8 cellular contexts compared by ENCODE assay signal in the genomic region with DNA sequence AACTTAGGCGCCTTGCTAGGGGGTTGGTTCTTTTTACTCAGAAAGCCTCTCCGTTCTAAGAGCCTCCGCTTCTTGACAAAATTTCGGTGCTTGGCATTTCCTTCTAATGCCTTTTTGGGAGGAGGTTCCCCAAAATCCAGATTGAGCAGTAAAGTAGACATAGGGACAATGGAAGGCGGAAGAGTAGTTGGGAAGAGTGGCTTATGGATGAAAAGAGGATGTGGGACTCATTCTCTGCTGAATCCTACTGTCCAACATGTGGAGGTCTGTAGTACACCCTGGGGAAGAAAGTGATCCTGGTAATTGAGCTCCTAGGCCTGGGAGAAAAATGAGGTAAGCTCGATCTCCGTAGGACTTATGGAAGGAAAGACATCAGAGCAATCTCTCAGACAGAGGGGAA. TPM values are rescaled to one million over a fixed set of nuclear protein-coding genes. Genes with fewer than 3 reads are reported as not detected.
DNase-seq lines count a peak whose midpoint lies in the region; ATAC-seq and TF ChIP-seq lines count a peak whose summit lies in the region.

No MANE protein-coding gene starts in this region.

- H3K9me2 ChIP-seq in Loucy (replicated peaks; ENCODE audit: low read depth, low read length) = no peaks in the 10 kb centered on the region
- H3K9me2 ChIP-seq in neural cell (ENCODE audit: insufficient read depth, low read length) = no peaks in the 10 kb centered on the region

- H3K4me3 ChIP-seq in BJ (ENCODE audit: low read depth, low read length) (peak overlapping the region; percentile 89), Loucy (ENCODE audit: low read length, poor library complexity, severe bottlenecking) (peak overlapping the region; percentile 95), neural cell (ENCODE audit: low read length) (peak overlapping the region; percentile 91)
- peak overlapping the region; percentile 90 for H3K4me3 ChIP-seq in effector memory CD4-positive, alpha-beta T cell (ENCODE audit: insufficient read depth, low read depth, low read length, poor library complexity, severe bottlenecking)

- peaks cover 9% of the 10 kb centered on the region for H3K36me3 ChIP-seq in BJ (ENCODE audit: control insufficient read depth, insufficient read depth, low read length)
- H3K36me3 ChIP-seq in Loucy (ENCODE audit: insufficient read depth, low read length) = peaks cover 21% of the 10 kb centered on the region; the same call in 1 of the 2 replicates
- H3K36me3 ChIP-seq in effector memory CD4-positive, alpha-beta T cell (ENCODE audit: control insufficient read depth, insufficient read depth, low read length) = peaks cover 22% of the 10 kb centered on the region
- peaks cover 9% of the 10 kb centered on the region for H3K36me3 ChIP-seq in neural cell (ENCODE audit: insufficient read depth, low read length)

- CTCF ChIA-PET in BJ (lab: Yijun Ruan, JAX) = interaction anchor here (0.6 to 41.7 kb wide), 21 partner anchors 14 to 201 kb away, joined by 3 to 1556 read pairs (median 15); a partner anchor contains a TSS

- peaks cover 47% of the 10 kb centered on the region for H3K4me1 ChIP-seq in Loucy (ENCODE audit: insufficient read depth, low read length, poor library complexity, severe bottlenecking)
- H3K4me1 ChIP-seq in effector memory CD4-positive, alpha-beta T cell (ENCODE audit: control insufficient read depth, insufficient read depth, low read length, poor library complexity, severe bottlenecking) = peaks cover 37% of the 10 kb centered on the region

- H3K27me3 ChIP-seq in BJ (ENCODE audit: control insufficient read depth, insufficient read depth, low read length) (no peaks in the 10 kb centered on the region), Loucy (ENCODE audit: insufficient read depth, low read length, poor library complexity, severe bottlenecking) (no peaks in the 10 kb centered on the region), neural cell (ENCODE audit: insufficient read depth, low read depth, low read length) (no peaks in the 10 kb centered on the region)
- H3K27me3 ChIP-seq in effector memory CD4-positive, alpha-beta T cell (replicated peaks; ENCODE audit: control insufficient read depth, insufficient read depth, low read length, poor library complexity, severe bottlenecking) = no peaks in the 10 kb centered on the region

- H3F3A ChIP-seq in Loucy (ENCODE audit: low read depth) (no peaks in the 10 kb centered on the region), neural cell (ENCODE audit: insufficient read depth, low read length, poor library complexity, severe bottlenecking) (no peaks in the 10 kb centered on the region)

- peak overlapping the region; percentile 96 for H3K27ac ChIP-seq in effector memory CD4-positive, alpha-beta T cell (ENCODE audit: insufficient read depth, low read length, poor library complexity, severe bottlenecking)
- H3K27ac ChIP-seq in neural cell (ENCODE audit: low read length) = peak overlapping the region; percentile 97

- ATAC-seq in HG02852 (IDR thresholded peaks at IDR 0.05; ENCODE audit: unreplicated experiment) = no peak

- no peak for DNase-seq in BJ (ENCODE audit: low read depth)
- DNase-seq in effector memory CD4-positive, alpha-beta T cell = no peak
- DNase-seq in stimulated activated naive CD4-positive, alpha-beta T cell treated with Interleukin-2 at 50 U/mL for 16 hours (lab: John Stamatoyannopoulos, UW) = no peak
- DNase-seq in activated CD4-positive, alpha-beta T cell treated with anti-CD3 and anti-CD28 coated beads, Interleukin-2, amount 50 U/mL, for 1 hour = no peak
- no peak for DNase-seq in activated CD4-positive, alpha-beta T cell treated with anti-CD3 and anti-CD28 coated beads for 4 hours

- peak overlapping the region; percentile 100 for H3K4me2 ChIP-seq in Loucy (ENCODE audit: low read depth, low read length, poor library complexity, severe bottlenecking)
- peak overlapping the region; percentile 98 for H3K4me2 ChIP-seq in neural cell (ENCODE audit: low read length)

- peaks cover 47% of the 10 kb centered on the region for H4K20me1 ChIP-seq in Loucy (ENCODE audit: insufficient read depth, low read length, poor library complexity, severe bottlenecking)
- peaks cover 8% of the 10 kb centered on the region for H4K20me1 ChIP-seq in neural cell (ENCODE audit: insufficient read depth)

- peak overlapping the region; percentile 94 for H3K9ac ChIP-seq in Loucy (ENCODE audit: low read depth, low read length, poor library complexity, severe bottlenecking)
- H3K9ac ChIP-seq in neural cell (ENCODE audit: low read length) = peak overlapping the region; percentile 96

- POLR2A ChIA-PET in BJ (lab: Charles Lee) = interaction anchor here (1.1 kb wide), 1 partner anchor 73 kb away, joined by 3 read pairs; no protein-coding TSS in a partner anchor

- no peaks in the 10 kb centered on the region for H3K9me3 ChIP-seq in Loucy (ENCODE audit: insufficient read depth, low read depth, low read length)
- no peaks in the 10 kb centered on the region for H3K9me3 ChIP-seq in effector memory CD4-positive, alpha-beta T cell (ENCODE audit: control insufficient read depth, low read length)
- no peaks in the 10 kb centered on the region for H3K9me3 ChIP-seq in neural cell (ENCODE audit: low read length)

- TF ChIP-seq CTCF in BJ (IDR thresholded peaks at IDR 0.05; ENCODE audit: insufficient read depth, low read depth, low read length) = no peak
- no peak for TF ChIP-seq CTCF in Loucy (conservative IDR thresholded peaks at IDR 0.05; ENCODE audit: low read length)
- no peak for TF ChIP-seq CTCF in neural cell (IDR thresholded peaks at IDR 0.05; ENCODE audit: poor library complexity, severe bottlenecking)

- TF ChIP-seq RAD21 in neural cell (conservative IDR thresholded peaks at IDR 0.05) = no peak

- H3K79me2 ChIP-seq in Loucy (ENCODE audit: insufficient read depth, low read length) (peaks cover 68% of the 10 kb centered on the region), neural cell (replicated peaks; ENCODE audit: insufficient read depth, low read length) (peaks cover 39% of the 10 kb centered on the region)

- no peak for TF ChIP-seq EP300 in neural cell (conservative IDR thresholded peaks at IDR 0.05; ENCODE audit: poor library complexity, severe bottlenecking)

- no peak overlapping the region for H2AFZ ChIP-seq in Loucy (ENCODE audit: low read length)
- no peak overlapping the region for H2AFZ ChIP-seq in neural cell (ENCODE audit: low read depth, low read length)

TF ChIP-seq in neural cell, 6 proteins besides CTCF, POLR2A, EP300 and RAD21:
- TF ChIP-seq, protein P1, sequence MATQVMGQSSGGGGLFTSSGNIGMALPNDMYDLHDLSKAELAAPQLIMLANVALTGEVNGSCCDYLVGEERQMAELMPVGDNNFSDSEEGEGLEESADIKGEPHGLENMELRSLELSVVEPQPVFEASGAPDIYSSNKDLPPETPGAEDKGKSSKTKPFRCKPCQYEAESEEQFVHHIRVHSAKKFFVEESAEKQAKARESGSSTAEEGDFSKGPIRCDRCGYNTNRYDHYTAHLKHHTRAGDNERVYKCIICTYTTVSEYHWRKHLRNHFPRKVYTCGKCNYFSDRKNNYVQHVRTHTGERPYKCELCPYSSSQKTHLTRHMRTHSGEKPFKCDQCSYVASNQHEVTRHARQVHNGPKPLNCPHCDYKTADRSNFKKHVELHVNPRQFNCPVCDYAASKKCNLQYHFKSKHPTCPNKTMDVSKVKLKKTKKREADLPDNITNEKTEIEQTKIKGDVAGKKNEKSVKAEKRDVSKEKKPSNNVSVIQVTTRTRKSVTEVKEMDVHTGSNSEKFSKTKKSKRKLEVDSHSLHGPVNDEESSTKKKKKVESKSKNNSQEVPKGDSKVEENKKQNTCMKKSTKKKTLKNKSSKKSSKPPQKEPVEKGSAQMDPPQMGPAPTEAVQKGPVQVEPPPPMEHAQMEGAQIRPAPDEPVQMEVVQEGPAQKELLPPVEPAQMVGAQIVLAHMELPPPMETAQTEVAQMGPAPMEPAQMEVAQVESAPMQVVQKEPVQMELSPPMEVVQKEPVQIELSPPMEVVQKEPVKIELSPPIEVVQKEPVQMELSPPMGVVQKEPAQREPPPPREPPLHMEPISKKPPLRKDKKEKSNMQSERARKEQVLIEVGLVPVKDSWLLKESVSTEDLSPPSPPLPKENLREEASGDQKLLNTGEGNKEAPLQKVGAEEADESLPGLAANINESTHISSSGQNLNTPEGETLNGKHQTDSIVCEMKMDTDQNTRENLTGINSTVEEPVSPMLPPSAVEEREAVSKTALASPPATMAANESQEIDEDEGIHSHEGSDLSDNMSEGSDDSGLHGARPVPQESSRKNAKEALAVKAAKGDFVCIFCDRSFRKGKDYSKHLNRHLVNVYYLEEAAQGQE (IDR thresholded peaks at IDR 0.05; ENCODE audit: borderline replicate concordance) = no peak
- TF ChIP-seq POLR2AphosphoS5 (IDR thresholded peaks at IDR 0.05) (no peak), MXI1 (conservative IDR thresholded peaks at IDR 0.05; ENCODE audit: poor library complexity, severe bottlenecking) (no peak), EZH2 (IDR thresholded peaks at IDR 0.05; ENCODE audit: borderline replicate concordance, insufficient read depth, low read length, poor library complexity, severe bottlenecking) (no peak), TAF1 (IDR thresholded peaks at IDR 0.05; ENCODE audit: low read depth) (no peak), SMC3 (conservative IDR thresholded peaks at IDR 0.05; ENCODE audit: poor library complexity) (no peak)

RNA-seq across cellular contexts. Expression of a gene that starts 0.8 kb away (rescaled TPM):
- polyA plus RNA-seq in BJ (2011; rRNA removed) = 9.5 and 14.6 TPM in 2 replicates
- 8.6 and 11.3 TPM in 2 replicates for polyA minus RNA-seq in BJ (2011; rRNA and poly(A)+ RNA removed)
- polyA plus RNA-seq in neural cell = 11.9 and 13.1 TPM in 2 replicates
- polyA minus RNA-seq in neural cell = 7.1 and 8.1 TPM in 2 replicates

RNA-seq across cellular contexts. Expression of a gene that starts 1.1 kb away (rescaled TPM):
- polyA plus RNA-seq in BJ (2011; rRNA removed) (30.6 and 36.6 TPM in 2 replicates), neural cell (8.5 and 13.1 TPM in 2 replicates)
- polyA minus RNA-seq in BJ (2011; rRNA and poly(A)+ RNA removed) = 13.3 and 22.1 TPM in 2 replicates
- polyA minus RNA-seq in neural cell = 17.9 and 19.5 TPM in 2 replicates

RNA-seq across cellular contexts. Expression of a gene that starts 13.4 kb away (rescaled TPM):
- polyA plus RNA-seq in BJ (2011; rRNA removed) (104 and 120 TPM in 2 replicates), neural cell (34.4 and 56.5 TPM in 2 replicates)
- polyA minus RNA-seq in BJ (2011; rRNA and poly(A)+ RNA removed) = 20.5 and 27.5 TPM in 2 replicates
- 7.9 and 9.3 TPM in 2 replicates for polyA minus RNA-seq in neural cell

RNA-seq across cellular contexts. Expression of a gene that starts 22.1 kb away (rescaled TPM):
- polyA plus RNA-seq in BJ (2011; rRNA removed) = 52.8 and 75.9 TPM in 2 replicates
- 10.0 and 18.5 TPM in 2 replicates for polyA minus RNA-seq in BJ (2011; rRNA and poly(A)+ RNA removed)
- polyA plus RNA-seq in neural cell = 3.4 and 7.7 TPM in 2 replicates
- 1.3 and 1.7 TPM in 2 replicates for polyA minus RNA-seq in neural cell

RNA-seq across cellular contexts. Expression of a gene that starts 24.0 kb away (rescaled TPM):
- polyA plus RNA-seq in BJ (2011; rRNA removed) = 179 and 180 TPM in 2 replicates
- polyA minus RNA-seq in BJ (2011; rRNA and poly(A)+ RNA removed) = 74.3 and 87.1 TPM in 2 replicates
- 138 and 146 TPM in 2 replicates for polyA plus RNA-seq in neural cell
- polyA minus RNA-seq in neural cell = 66.2 and 73.5 TPM in 2 replicates
